In the genomic region with DNA sequence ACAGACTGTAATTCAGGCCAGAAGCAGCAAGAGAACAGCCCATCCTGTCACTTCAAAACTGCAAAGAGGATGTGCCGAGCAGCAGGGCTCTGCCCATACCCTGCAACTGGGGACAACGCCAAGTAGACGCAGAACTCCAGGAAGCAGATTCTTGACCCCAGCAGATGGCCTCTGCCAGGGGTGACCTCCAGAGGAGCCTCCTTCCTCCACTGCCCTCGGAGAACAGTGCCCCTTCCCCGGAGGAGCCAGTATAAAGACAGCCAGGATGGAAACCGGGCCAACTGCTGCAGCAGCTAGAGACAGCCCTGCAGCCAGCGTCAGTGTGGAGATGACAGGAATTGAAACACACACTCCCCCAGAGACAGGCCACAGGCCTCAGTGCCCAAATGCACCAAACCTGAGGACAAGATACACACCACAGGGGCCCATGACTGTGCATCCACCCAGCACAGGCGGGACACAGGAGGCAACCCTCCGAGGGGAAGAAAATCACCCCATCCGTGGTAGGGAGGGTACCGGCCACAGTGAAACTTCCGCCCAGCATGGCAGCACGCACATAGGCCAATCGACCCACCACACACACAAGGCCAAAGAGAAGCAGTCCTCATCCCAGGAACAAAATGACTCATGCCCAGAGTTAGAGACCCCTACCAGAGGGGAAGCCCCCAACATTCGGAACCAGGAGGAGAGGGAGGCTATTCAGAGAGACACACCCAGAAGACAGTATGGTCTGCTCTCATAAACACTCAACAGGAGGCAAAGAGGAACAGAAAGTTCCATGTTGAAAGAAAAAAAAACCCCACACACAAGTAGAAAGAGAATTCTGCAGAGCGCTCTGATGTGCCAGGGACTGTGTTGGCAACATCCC, we compare ENCODE assay signal across 8 cellular contexts. TPM values are rescaled to one million over a fixed set of nuclear protein-coding genes. Genes with fewer than 3 reads are reported as not detected.
DNase-seq lines count a peak whose midpoint lies in the region; ATAC-seq and TF ChIP-seq lines count a peak whose summit lies in the region.

No MANE protein-coding gene starts in this region.

- H3K4me3 Mint-ChIP-seq in activated T-cell treated with anti-CD3 and anti-CD28 coated beads, Interleukin-2, amount 50 U/mL, for 24 hours, result peak overlapping the region; percentile 16
- peak overlapping the region; percentile 98 for H3K4me3 Mint-ChIP-seq in T-helper 17 cell

- peaks cover 6% of the 10 kb centered on the region; the same call in 1 of the 2 replicates for H3K27me3 ChIP-seq in BE2C

- H3K36me3 ChIP-seq in BE2C, result no peaks in the 10 kb centered on the region

- no peak for TF ChIP-seq CTCF in fibroblast of pulmonary artery (IDR thresholded peaks at IDR 0.05; ENCODE audit: low read length, missing control alignments)
- TF ChIP-seq CTCF in BE2C (IDR thresholded peaks at IDR 0.05; ENCODE audit: low read depth, low read length), result no peak

- DNase-seq in activated T-cell treated with anti-CD3 and anti-CD28 coated beads, Interleukin-2, amount 50 U/mL, for 24 hours, result no peak
- no peak for DNase-seq in activated T-cell treated with anti-CD3 and anti-CD28 coated beads for 4 hours
- DNase-seq in T-helper 17 cell, result no peak
- no peak for DNase-seq in fibroblast of pulmonary artery (ENCODE audit: low read depth)
- DNase-seq in stimulated activated CD8-positive, alpha-beta memory T cell treated with anti-CD3 and anti-CD28 coated beads, Interleukin-4, amount 100 ng/mL, for 48 hours, result peak; percentile 65
- no peak for DNase-seq in BE2C
- DNase-seq in iPS-NIHi7 (ENCODE audit: extremely low spot score), result no peak

- H3K4me3 ChIP-seq in fibroblast of pulmonary artery (replicated peaks; ENCODE audit: low read depth, low read length) (peak overlapping the region; percentile 2), BE2C (ENCODE audit: low read depth, low read length) (no peak overlapping the region)

- H3K36me3 Mint-ChIP-seq in activated T-cell treated with anti-CD3 and anti-CD28 coated beads, Interleukin-2, amount 50 U/mL, for 24 hours (ENCODE audit: low read depth), result peaks cover 9% of the 10 kb centered on the region
- H3K36me3 Mint-ChIP-seq in T-helper 17 cell (ENCODE audit: low read depth), result peaks cover 10% of the 10 kb centered on the region

- no peaks in the 10 kb centered on the region for H3K27me3 Mint-ChIP-seq in activated T-cell treated with anti-CD3 and anti-CD28 coated beads, Interleukin-2, amount 50 U/mL, for 24 hours
- no peaks in the 10 kb centered on the region for H3K27me3 Mint-ChIP-seq in T-helper 17 cell

- ATAC-seq in HG02973 (IDR thresholded peaks at IDR 0.05; ENCODE audit: unreplicated experiment) (peak; percentile 32), T-helper 17 cell (peak; percentile 2)

- no peaks in the 10 kb centered on the region for H3K9me3 Mint-ChIP-seq in activated T-cell treated with anti-CD3 and anti-CD28 coated beads, Interleukin-2, amount 50 U/mL, for 24 hours

- H3K4me1 ChIP-seq in BE2C, result peaks cover 14% of the 10 kb centered on the region

- H3K9me3 ChIP-seq in T-helper 17 cell (ENCODE audit: control insufficient read depth, low read length, poor library complexity, severe bottlenecking) (no peaks in the 10 kb centered on the region), BE2C (no peaks in the 10 kb centered on the region)

- peaks cover 75% of the 10 kb centered on the region for H3K4me1 Mint-ChIP-seq in activated T-cell treated with anti-CD3 and anti-CD28 coated beads, Interleukin-2, amount 50 U/mL, for 24 hours (ENCODE audit: low read depth)
- peaks cover 62% of the 10 kb centered on the region for H3K4me1 Mint-ChIP-seq in T-helper 17 cell

- H3K27ac Mint-ChIP-seq in activated T-cell treated with anti-CD3 and anti-CD28 coated beads, Interleukin-2, amount 50 U/mL, for 24 hours, result peak overlapping the region; percentile 67
- H3K27ac Mint-ChIP-seq in T-helper 17 cell, result peak overlapping the region; percentile 100

RNA-seq across cellular contexts. Expression of a gene that starts 5.6 kb away (rescaled TPM):
- 100 to 1,000 TPM; 692 to 863 TPM for total RNA-seq in T-helper 17 cell
- polyA plus RNA-seq in BE2C (2012; ENCODE audit: insufficient read depth, insufficient read length, low read depth), result 7.4 TPM

RNA-seq across cellular contexts. Expression of a gene that starts 32.7 kb away (rescaled TPM):
- total RNA-seq in T-helper 17 cell, result 1,000 to 10,000 TPM; 1,954 to 1,984 TPM
- polyA plus RNA-seq in BE2C (2012; ENCODE audit: insufficient read depth, insufficient read length, low read depth), result 578 TPM

RNA-seq across cellular contexts. Expression of a gene that starts 50.3 kb away (rescaled TPM):
- 10 to 100 TPM; 20.9 to 23.2 TPM for total RNA-seq in T-helper 17 cell
- polyA plus RNA-seq in BE2C (2012; ENCODE audit: insufficient read depth, insufficient read length, low read depth), result 61.8 TPM
